In the genomic region with DNA sequence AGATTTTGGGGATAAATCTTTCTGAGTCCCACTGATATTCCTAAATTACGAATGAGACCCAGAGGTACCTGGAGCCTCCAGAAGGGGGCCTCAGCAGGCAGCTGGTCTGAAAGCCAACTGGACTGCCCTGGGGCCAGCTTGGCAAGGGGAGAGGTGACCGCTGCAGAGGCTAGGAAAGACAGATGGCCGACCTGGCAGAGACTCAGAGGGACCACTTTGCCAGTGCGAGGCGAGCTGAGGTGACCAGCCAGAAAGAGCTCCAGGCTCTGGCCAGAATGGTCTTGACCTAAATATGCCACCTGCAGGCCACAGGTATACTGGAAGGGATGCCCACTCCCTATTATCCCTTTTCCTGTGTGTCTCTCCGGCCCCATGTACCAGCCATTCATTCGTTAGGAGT, we compare ENCODE assay signal across 13 cellular contexts.
DNase-seq lines count a peak whose midpoint lies in the region; ATAC-seq and TF ChIP-seq lines count a peak whose summit lies in the region.
"Had no signal": no experiment of that assay in that cellular context is flagged by ENCODE, and none has a peak within 500 bp of the region (broad histone marks: within the 10 kb centered on the region; RNA-seq: fewer than 3 reads in every experiment).

No MANE protein-coding gene starts in this region.

- H3K27ac ChIP-seq in OCI-LY1 (ENCODE audit: low read depth, low read length, poor library complexity, severe bottlenecking) (peak overlapping the region; percentile 91), transverse colon (no peak overlapping the region)
- H3K27ac ChIP-seq: psoas muscle had no signal

- H3K27me3 ChIP-seq in OCI-LY1 (ENCODE audit: insufficient read depth, low read length) (no peaks in the 10 kb centered on the region), transverse colon (no peaks in the 10 kb centered on the region)

- no peak overlapping the region for H3K4me3 Mint-ChIP-seq in glutamatergic neuron (ENCODE audit: unreplicated experiment)
- H3K4me3 Mint-ChIP-seq: brain; stimulated activated naive CD8-positive, alpha-beta T cell treated with anti-CD3 and anti-CD28 coated beads, Interleukin-15, Interleukin-2, amounts not matched to agents 100 ng/mL and 50 ng/mL, for 24 hours had no signal

- no peaks in the 10 kb centered on the region for H3K36me3 ChIP-seq in OCI-LY1 (ENCODE audit: insufficient read depth, low read length)
- no peaks in the 10 kb centered on the region for H3K36me3 ChIP-seq in transverse colon

- 75 to 88% methylated on average over 3 to 7 of the region's 7 CpGs for WGBS in transverse colon (ENCODE audit: low coverage in 1 of 2), 2 donors

- no peak overlapping the region for H3K27ac Mint-ChIP-seq in glutamatergic neuron (ENCODE audit: unreplicated experiment)
- H3K27ac Mint-ChIP-seq: brain; stimulated activated naive CD8-positive, alpha-beta T cell treated with anti-CD3 and anti-CD28 coated beads, Interleukin-15, Interleukin-2, amounts not matched to agents 100 ng/mL and 50 ng/mL, for 24 hours had no signal

- H3K4me1 ChIP-seq in OCI-LY1 (ENCODE audit: insufficient read depth, low read length, severe bottlenecking): peaks cover 81% of the 10 kb centered on the region
- no peaks in the 10 kb centered on the region for H3K4me1 ChIP-seq in transverse colon
- H3K4me1 ChIP-seq: psoas muscle had no signal

- H3K4me2 ChIP-seq in OCI-LY1 (ENCODE audit: low read length): peak overlapping the region; percentile 4; the same call in 1 of the 2 replicates

- H3F3A ChIP-seq in OCI-LY1 (ENCODE audit: insufficient read depth, low read length): no peaks in the 10 kb centered on the region

- no peaks in the 10 kb centered on the region for H3K4me1 Mint-ChIP-seq in glutamatergic neuron (ENCODE audit: low read depth, unreplicated experiment)

- intact Hi-C loops in transverse colon (cut with DNase I; ENCODE audit: low total_unique reads): no loop called here

- no peaks in the 10 kb centered on the region for H3K27me3 Mint-ChIP-seq in glutamatergic neuron (ENCODE audit: unreplicated experiment)
- H3K27me3 Mint-ChIP-seq: brain; stimulated activated naive CD8-positive, alpha-beta T cell treated with anti-CD3 and anti-CD28 coated beads, Interleukin-15, Interleukin-2, amounts not matched to agents 100 ng/mL and 50 ng/mL, for 24 hours had no signal

- H3K9ac ChIP-seq in OCI-LY1 (ENCODE audit: low read length): peak overlapping the region; percentile 11; the same call in 1 of the 2 replicates

- H3K4me3 ChIP-seq in OCI-LY1 (ENCODE audit: low read depth, low read length, poor library complexity, severe bottlenecking) (no peak overlapping the region), transverse colon (no peak overlapping the region)
- H3K4me3 ChIP-seq: psoas muscle had no signal

- TF ChIP-seq POLR2A in transverse colon (IDR thresholded peaks at IDR 0.05): no peak

- in situ Hi-C loops in transverse colon (cut with MboI; ENCODE audit: low pct_ligation_motif_present in 1 of 4, low pct_unique_long_range_greater_than_20kb in 1 of 4, low sequenced_read_pairs in 3 of 4): no loop called here

- TF ChIP-seq CTCF in GM12874 (IDR thresholded peaks at IDR 0.05; ENCODE audit: insufficient read depth, low read depth, low read length) (peak; percentile 65), OCI-LY1 (IDR thresholded peaks at IDR 0.05; ENCODE audit: low read length) (peak; percentile 77), glutamatergic neuron (IDR thresholded peaks at IDR 0.05; ENCODE audit: partially characterized antibody, unreplicated experiment) (peak; percentile 73), transverse colon (IDR thresholded peaks at IDR 0.05) (no peak)

- H3K9me2 ChIP-seq in OCI-LY1 (ENCODE audit: low read depth, low read length): no peaks in the 10 kb centered on the region

- no peaks in the 10 kb centered on the region for H3K79me2 ChIP-seq in OCI-LY1 (ENCODE audit: insufficient read depth, low read length)

- no peak for ATAC-seq in HG03039 (IDR thresholded peaks at IDR 0.05; ENCODE audit: unreplicated experiment)
- no peak for ATAC-seq in HG02884 (IDR thresholded peaks at IDR 0.05; ENCODE audit: unreplicated experiment)
- ATAC-seq: activated CD4-positive, CD25-positive, alpha-beta regulatory T cell treated with anti-CD3 and anti-CD28 coated beads, Interleukin-2, amount 50 U/mL, for 24 hours had no signal

- no peaks in the 10 kb centered on the region for H4K20me1 ChIP-seq in OCI-LY1 (ENCODE audit: insufficient read depth, low read length)

- H3K9me3 Mint-ChIP-seq in glutamatergic neuron (ENCODE audit: unreplicated experiment): no peaks in the 10 kb centered on the region
- H3K9me3 Mint-ChIP-seq: brain had no signal

- no peaks in the 10 kb centered on the region for H3K36me3 Mint-ChIP-seq in glutamatergic neuron (ENCODE audit: unreplicated experiment)
- H3K36me3 Mint-ChIP-seq: brain had no signal

- no peak for TF ChIP-seq EP300 in transverse colon (IDR thresholded peaks at IDR 0.05; ENCODE audit: low read depth)

- H3K9me3 ChIP-seq in OCI-LY1 (ENCODE audit: low read length) (no peaks in the 10 kb centered on the region), transverse colon (no peaks in the 10 kb centered on the region)
- H3K9me3 ChIP-seq: psoas muscle had no signal

- DNase-seq in AG08395 (ENCODE audit: low spot score) (peak; percentile 12), glutamatergic neuron (peak; percentile 70), NCI-H1930 (lab: John Stamatoyannopoulos, UW) (no peak), transverse colon (no peak)
- DNase-seq: NCI-H1436 treated with DMSO at 0.1 percent for 48 hours had no signal

- no peak overlapping the region for H2AFZ ChIP-seq in OCI-LY1 (ENCODE audit: low read length)

Comparison
In these comparisons a context has a peak if more than half of its experiments do, and no peak if none do; other contexts are left out.
1. DNase-seq: peak in AG08395 (single experiment) and glutamatergic neuron (single experiment); none in NCI-H1930 (0 of 2) and transverse colon (single experiment).
2. CTCF ChIP-seq: peak in GM12874 (single experiment), OCI-LY1 (single experiment) and glutamatergic neuron (single experiment); none in transverse colon (0 of 5).